In genomic region chr16:74107795-74108610, GRCh38 we compare ENCODE assay signal across 8 cellular contexts.
DNase-seq lines count a peak whose midpoint lies in the region; ATAC-seq and TF ChIP-seq lines count a peak whose summit lies in the region.

No MANE protein-coding gene starts in this region.

- no peaks in the 10 kb centered on the region for H3K4me1 ChIP-seq in CD8-positive, alpha-beta memory T cell (ENCODE audit: insufficient read depth, low read length)

- H3K9me3 ChIP-seq in CD8-positive, alpha-beta memory T cell (ENCODE audit: low read length), result no peaks in the 10 kb centered on the region

- H3K27me3 Mint-ChIP-seq in CD8-positive, alpha-beta memory T cell, result no peaks in the 10 kb centered on the region
- peaks cover 15% of the 10 kb centered on the region for H3K27me3 Mint-ChIP-seq in mesothelial cell of epicardium (ENCODE audit: low read depth)

- TF ChIP-seq CTCF in cardiac fibroblast (IDR thresholded peaks at IDR 0.05; ENCODE audit: low read depth, low read length) (peak; percentile 41), mesothelial cell of epicardium (IDR thresholded peaks at IDR 0.05; ENCODE audit: unreplicated experiment) (peak; percentile 52)

- POLR2A ChIA-PET in CD8-positive, alpha-beta memory T cell (lab: Charles Lee), result no interaction called here

- H3K4me1 Mint-ChIP-seq in CD8-positive, alpha-beta memory T cell, result peaks cover 6 to 8% (median 7%) of the 10 kb centered on the region in 3 donors
- H3K4me1 Mint-ChIP-seq in mesothelial cell of epicardium, result no peaks in the 10 kb centered on the region

- H3K36me3 Mint-ChIP-seq in CD8-positive, alpha-beta memory T cell, result no peaks in the 10 kb centered on the region
- H3K36me3 Mint-ChIP-seq in mesothelial cell of epicardium, result no peaks in the 10 kb centered on the region

- no peak for DNase-seq in CD8-positive, alpha-beta memory T cell
- peak; percentile 44 for DNase-seq in RPMI7951 (ENCODE audit: low read depth)
- DNase-seq in cardiac fibroblast (ENCODE audit: low read depth in 2 of 2), result peak; percentile 4 to 15
- DNase-seq in mesothelial cell of epicardium (ENCODE audit: low spot score in 2 of 2, unreplicated experiment in 2 of 2), result no peak

- peak overlapping the region in 5 of 7 donors; percentile 41 to 70 (median 62) for H3K4me3 Mint-ChIP-seq in CD8-positive, alpha-beta memory T cell
- H3K4me3 Mint-ChIP-seq in mesothelial cell of epicardium, result no peak overlapping the region

- H3K4me3 ChIP-seq in CD8-positive, alpha-beta memory T cell (ENCODE audit: low read length), result no peak overlapping the region
- H3K4me3 ChIP-seq in cardiac fibroblast (replicated peaks in 1 of 2; ENCODE audit: low read depth in 2 of 2, low read length in 2 of 2), result no peak overlapping the region

- CTCF ChIA-PET in CD8-positive, alpha-beta memory T cell (lab: Charles Lee), result interaction anchor here (0.8 kb wide), 1 partner anchor 1986 kb away, joined by 3 read pairs; no protein-coding TSS in a partner anchor

- no peaks in the 10 kb centered on the region for H3K36me3 ChIP-seq in CD8-positive, alpha-beta memory T cell (ENCODE audit: insufficient read depth, low read length)

- H3K9me3 Mint-ChIP-seq in CD8-positive, alpha-beta memory T cell, result peaks cover 0 to 3% (median 0%) of the 10 kb centered on the region in 5 donors
- H3K9me3 Mint-ChIP-seq in mesothelial cell of epicardium, result no peaks in the 10 kb centered on the region

- H3K27ac Mint-ChIP-seq in CD8-positive, alpha-beta memory T cell, result peak overlapping the region in 1 of 8 donors; percentile 51
- no peak overlapping the region for H3K27ac Mint-ChIP-seq in mesothelial cell of epicardium

- peak; percentile 64 for ATAC-seq in GM18517 (IDR thresholded peaks at IDR 0.05; ENCODE audit: unreplicated experiment)
- ATAC-seq in HG03280 (IDR thresholded peaks at IDR 0.05; ENCODE audit: unreplicated experiment), result peak; percentile 72
- no peak for ATAC-seq in HG02840 (IDR thresholded peaks at IDR 0.05; ENCODE audit: low FRiP score, unreplicated experiment)
- no peak for ATAC-seq in GM18519 (IDR thresholded peaks at IDR 0.05; ENCODE audit: low FRiP score, unreplicated experiment)

- no peaks in the 10 kb centered on the region for H3K27me3 ChIP-seq in CD8-positive, alpha-beta memory T cell (ENCODE audit: insufficient read depth, low read length, poor library complexity, severe bottlenecking)

- no peak overlapping the region for H3K27ac ChIP-seq in CD8-positive, alpha-beta memory T cell (ENCODE audit: low read depth, low read length)

Comparison
In these comparisons a context has a peak if more than half of its experiments do, and no peak if none do; other contexts are left out.
1. DNase-seq: peak in RPMI7951 (single experiment) and cardiac fibroblast (2 of 2); none in CD8-positive, alpha-beta memory T cell (0 of 5) and mesothelial cell of epicardium (0 of 2).
2. ATAC-seq: peak in GM18517 (single experiment) and HG03280 (single experiment); none in HG02840 (single experiment) and GM18519 (single experiment).